In the genomic region with DNA sequence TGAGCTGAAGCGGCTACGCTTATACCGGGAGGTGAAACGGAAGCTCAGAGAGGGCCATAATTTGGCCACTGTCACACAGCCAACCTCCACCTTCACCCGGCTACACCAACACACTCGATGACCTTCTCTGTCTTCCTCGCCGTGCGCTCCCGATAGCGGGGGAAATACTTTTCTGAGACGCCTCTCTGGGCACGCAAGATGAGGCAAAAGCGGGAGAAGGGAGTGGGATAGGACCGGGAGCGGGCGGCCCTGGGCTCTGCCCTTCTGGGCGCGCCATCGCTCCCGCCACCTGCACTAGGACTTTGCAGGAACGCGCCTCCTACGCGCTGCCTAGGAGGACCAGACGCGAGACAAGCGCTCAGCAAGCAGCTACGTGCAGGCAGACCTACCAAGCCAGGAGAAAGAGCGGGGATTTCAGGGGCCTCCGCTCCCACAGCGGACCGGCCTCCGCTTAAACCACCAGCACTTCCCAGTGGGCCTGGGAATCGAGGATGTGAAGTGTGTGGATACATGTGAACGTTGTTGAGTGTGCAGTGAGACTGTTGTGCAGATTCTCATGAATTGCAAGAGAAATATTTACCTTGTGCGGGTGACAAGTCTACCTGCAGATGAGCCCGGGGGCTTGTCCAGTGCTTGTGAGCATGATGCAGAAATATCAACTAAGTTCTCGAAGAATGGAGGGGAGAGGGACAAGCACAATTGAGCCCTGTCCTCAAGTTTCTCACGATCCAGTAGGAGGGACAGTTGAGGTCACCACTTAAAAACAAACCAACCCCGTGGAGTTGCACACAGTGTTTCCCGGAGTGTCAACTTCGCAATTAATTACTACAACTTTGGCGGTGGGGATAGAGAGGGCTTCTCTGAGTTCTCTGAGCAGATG, we compare ENCODE assay signal across 8 cellular contexts. TPM values are rescaled to one million over a fixed set of nuclear protein-coding genes. Genes with fewer than 3 reads are reported as not detected.
DNase-seq lines count a peak whose midpoint lies in the region; ATAC-seq, FAIRE-seq and TF ChIP-seq lines count a peak whose summit lies in the region.

No MANE protein-coding gene starts in this region.

- peak; percentile 26 for FAIRE-seq in GM12891 (lab: Jason Lieb, UNC)

- DNase-seq in GM12891 (ENCODE audit: insufficient read length, low spot score) (no peak), WERI-Rb-1 (no peak), fibroblast of mammary gland (ENCODE audit: low read depth) (no peak), retina (peak; percentile 80), SW480 (ENCODE audit: low spot score) (no peak), NCI-H1092 treated with DMSO at 0.1 percent for 48 hours (lab: John Stamatoyannopoulos, UW) (no peak)

- no peak for TF ChIP-seq CTCF in WERI-Rb-1 (IDR thresholded peaks at IDR 0.05; ENCODE audit: low read depth, low read length)
- TF ChIP-seq CTCF in fibroblast of mammary gland (conservative IDR thresholded peaks at IDR 0.05; ENCODE audit: control insufficient read depth, insufficient read depth, low read depth, low read length): no peak

- TF ChIP-seq POLR2A in GM12891 (IDR thresholded peaks at IDR 0.05; ENCODE audit: low read depth, low read length): no peak

- H3K9me3 ChIP-seq in WERI-Rb-1 (ENCODE audit: severe bottlenecking): no peaks in the 10 kb centered on the region

- no peak for ATAC-seq in GM21529 (IDR thresholded peaks at IDR 0.05; ENCODE audit: unreplicated experiment)
- ATAC-seq in activated CD4-positive, CD25-positive, alpha-beta regulatory T cell treated with anti-CD3 and anti-CD28 coated beads, Interleukin-2, amount 50 U/mL, for 24 hours: no peak

- peak overlapping the region; percentile 97 for H3K27ac ChIP-seq in WERI-Rb-1

- peaks cover 22% of the 10 kb centered on the region for H3K36me3 ChIP-seq in WERI-Rb-1

- H3K27me3 ChIP-seq in WERI-Rb-1 (ENCODE audit: insufficient read depth, low read depth, severe bottlenecking): no peaks in the 10 kb centered on the region

- H3K4me3 ChIP-seq in WERI-Rb-1 (ENCODE audit: low read depth, low read length) (no peak overlapping the region), fibroblast of mammary gland (ENCODE audit: control insufficient read depth, low read depth, low read length) (peak overlapping the region; percentile 34)

TF ChIP-seq in GM12891, 5 proteins besides CTCF, POLR2A, EP300 and RAD21:
- TF ChIP-seq POLR2AphosphoS5 (IDR thresholded peaks at IDR 0.05; ENCODE audit: low read depth, low read length) (no peak), SPI1 (IDR thresholded peaks at IDR 0.05; ENCODE audit: low read depth, low read length) (no peak), PAX5 (IDR thresholded peaks at IDR 0.05; ENCODE audit: insufficient read depth, low read length, severe bottlenecking) (no peak), POU2F2 (IDR thresholded peaks at IDR 0.05; ENCODE audit: low read depth, low read length) (no peak), TAF1 (IDR thresholded peaks at IDR 0.05; ENCODE audit: low read depth, low read length) (no peak)

RNA-seq across cellular contexts. Expression of gene SIX3, which starts 11.5 kb away (rescaled TPM):
- polyA plus RNA-seq in GM12891 (2012; ENCODE audit: low read depth, missing spikeins): 0.17 TPM

RNA-seq across cellular contexts. Expression of gene SIX2, which starts 56.2 kb away (rescaled TPM):
- polyA plus RNA-seq in GM12891 (2012; ENCODE audit: low read depth, missing spikeins): not detected
